13 cellular contexts compared by ENCODE assay signal in genomic region chr16:15466886-15467781, GRCh38. TPM values are rescaled to one million over a fixed set of nuclear protein-coding genes. Genes with fewer than 3 reads are reported as not detected.
A peak's percentile ranks its signal among the peaks of the same experiment; 100 is the strongest.
DNase-seq lines count a peak whose midpoint lies in the region; ATAC-seq and TF ChIP-seq lines count a peak whose summit lies in the region.
"Had no signal": no experiment of that assay in that cellular context is flagged by ENCODE, and none has a peak within 500 bp of the region (broad histone marks: within the 10 kb centered on the region; RNA-seq: fewer than 3 reads in every experiment).

No MANE protein-coding gene starts in this region.

- in situ Hi-C loops in mammary epithelial cell (cut with MboI; ENCODE audit: low sequenced_read_pairs in 2 of 2) = loop anchor here in 1 of 2 donors (25.0 kb wide), 1 partner anchor 480 kb away; the partner anchor contains the start of gene PDXDC1

- TF ChIP-seq CTCF in GM12873 (IDR thresholded peaks at IDR 0.05; ENCODE audit: insufficient read depth, low read depth, low read length, missing control alignments) = peak; percentile 8
- TF ChIP-seq CTCF in mammary epithelial cell (conservative IDR thresholded peaks at IDR 0.05 in 1 of 2, IDR thresholded peaks at IDR 0.05 in 1 of 2; ENCODE audit: extremely low read depth in 1 of 2, insufficient read depth in 1 of 2, low read depth in 1 of 2, low read length in 2 of 2) = peak; percentile 45
- peak; percentile 43 for TF ChIP-seq CTCF in psoas muscle (IDR thresholded peaks at IDR 0.05)

- no peaks in the 10 kb centered on the region for H3K27me3 Mint-ChIP-seq in activated T-cell treated with anti-CD3 and anti-CD28 coated beads, Interleukin-2, amount 50 U/mL, for 4 hours (ENCODE audit: low read depth)
- H3K27me3 Mint-ChIP-seq: naive thymus-derived CD4-positive, alpha-beta T cell had no signal

- no peaks in the 10 kb centered on the region for H3K36me3 Mint-ChIP-seq in activated T-cell treated with anti-CD3 and anti-CD28 coated beads, Interleukin-2, amount 50 U/mL, for 4 hours (ENCODE audit: insufficient read depth)

- H3K4me1 ChIP-seq in mammary epithelial cell (ENCODE audit: insufficient read depth, low read length) (peaks cover 6% of the 10 kb centered on the region), psoas muscle (no peaks in the 10 kb centered on the region)

- CTCF ChIA-PET in mammary epithelial cell (lab: Charles Lee; ENCODE audit: low non-redundant PET) = interaction anchor here (0.6 kb wide), 1 partner anchor 33 kb away, joined by 4 read pairs; the partner anchor contains the start of gene BMERB1

- no peak overlapping the region for H3K9ac ChIP-seq in mammary epithelial cell (ENCODE audit: insufficient read depth, low read length)

- H3K4me3 ChIP-seq in mammary epithelial cell (replicated peaks in 1 of 3; ENCODE audit: insufficient read depth in 1 of 3, low read depth in 2 of 3, low read length in 3 of 3) (no peak overlapping the region), psoas muscle (no peak overlapping the region)

- H3K4me1 Mint-ChIP-seq in activated T-cell treated with anti-CD3 and anti-CD28 coated beads, Interleukin-2, amount 50 U/mL, for 4 hours (ENCODE audit: low read depth) = no peaks in the 10 kb centered on the region
- H3K4me1 Mint-ChIP-seq: naive thymus-derived CD4-positive, alpha-beta T cell had no signal

- ATAC-seq in psoas muscle (peak in 2 of 4 donors; percentile 38 to 40), HG02840 (IDR thresholded peaks at IDR 0.05; ENCODE audit: low FRiP score, unreplicated experiment) (no peak)
- ATAC-seq in activated T-cell treated with anti-CD3 and anti-CD28 coated beads, Interleukin-2, amount 50 U/mL, for 4 hours = no peak
- ATAC-seq: naive thymus-derived CD4-positive, alpha-beta T cell had no signal

- dilution Hi-C loops in mammary epithelial cell (cut with HindIII; ENCODE audit: low sequenced_read_pairs) = no loop called here

- H3K36me3 ChIP-seq in mammary epithelial cell (ENCODE audit: insufficient read depth, low read length) = no peaks in the 10 kb centered on the region
- H3K36me3 ChIP-seq in psoas muscle (ENCODE audit: insufficient read depth in 1 of 2, low read depth in 1 of 2) = no peaks in the 10 kb centered on the region

- H3K27me3 ChIP-seq in mammary epithelial cell (ENCODE audit: insufficient read depth, low read length) = no peaks in the 10 kb centered on the region
- no peaks in the 10 kb centered on the region for H3K27me3 ChIP-seq in psoas muscle (ENCODE audit: insufficient read depth in 3 of 3, low read length in 2 of 3)

- no peaks in the 10 kb centered on the region for H4K20me1 ChIP-seq in mammary epithelial cell (ENCODE audit: insufficient read depth, low read length)

- intact Hi-C loops in mammary epithelial cell (cut with micrococcal nuclease) = loop anchor here (5.0 kb wide), 2 partner anchors 40 to 375 kb away; partner anchors contain the start of gene RRN3
- intact Hi-C loops in psoas muscle (cut with DNase I) = no loop called here

- H3K9me3 Mint-ChIP-seq in activated T-cell treated with anti-CD3 and anti-CD28 coated beads, Interleukin-2, amount 50 U/mL, for 4 hours = peaks cover 4% of the 10 kb centered on the region

- DNase-seq in NCI-H146 treated with DMSO at 0.1 percent for 48 hours (lab: John Stamatoyannopoulos, UW; ENCODE audit: unreplicated experiment) (peak; percentile 8), mammary epithelial cell (no peak), psoas muscle (no peak), COR-L47 (lab: John Stamatoyannopoulos, UW) (no peak)
- DNase-seq in activated T-cell treated with anti-CD3 and anti-CD28 coated beads, Interleukin-2, amount 50 U/mL, for 4 hours = no peak
- DNase-seq: central memory CD4-positive, alpha-beta T cell; hypothalamus; naive thymus-derived CD4-positive, alpha-beta T cell; NCI-H187; stimulated activated CD4-positive, alpha-beta T cell treated with anti-CD3 and anti-CD28 coated beads, Interleukin-4, amount 100 ng/mL, for 24 hours had no signal

- no peak overlapping the region for H3K4me2 ChIP-seq in mammary epithelial cell (ENCODE audit: insufficient read depth, low read depth, low read length)

- H2AFZ ChIP-seq in mammary epithelial cell (ENCODE audit: low read depth, low read length) = no peak overlapping the region

- WGBS in mammary epithelial cell (ENCODE audit: low coverage, missing lambda C conversion rate) = 67% methylated on average over 3 of the region's 3 CpGs
- 66 to 70% (median 67%) methylated on average over 3 of the region's 3 CpGs for WGBS in psoas muscle, 3 donors

- H3K9me3 ChIP-seq in mammary epithelial cell (replicated peaks; ENCODE audit: insufficient read depth, low read length) (no peaks in the 10 kb centered on the region), psoas muscle (peaks cover 5% of the 10 kb centered on the region)

- H3K27ac ChIP-seq in mammary epithelial cell (ENCODE audit: insufficient read depth, low read depth, low read length) (no peak overlapping the region), psoas muscle (no peak overlapping the region)

- H3K79me2 ChIP-seq in mammary epithelial cell (ENCODE audit: insufficient read depth, low read length) = no peaks in the 10 kb centered on the region

- H3K4me3 Mint-ChIP-seq in activated T-cell treated with anti-CD3 and anti-CD28 coated beads, Interleukin-2, amount 50 U/mL, for 4 hours = no peak overlapping the region
- H3K4me3 Mint-ChIP-seq: naive thymus-derived CD4-positive, alpha-beta T cell; T-helper 1 cell treated with Interleukin-12 subunit alpha and Interleukin-12 subunit beta and Interleukin-4 antibody, amounts not matched to agents 30 μg/mL and 1 μg/mL, for 36 hours had no signal

- no TSS peak for BruUV-seq in mammary epithelial cell (replicated peaks; lab: Mats Ljungman, UMichigan)

RNA-seq across cellular contexts. Expression of gene BMERB1, which starts 32.7 kb away (rescaled TPM):
- total RNA-seq in mammary epithelial cell (10 to 100 TPM; 15.7 to 18.5 TPM), psoas muscle (100 to 1,000 TPM in 2 of 4 donors, 10 to 100 TPM in 2; 31.3 to 133 (median 84.6) TPM)
- polyA plus RNA-seq in mammary epithelial cell (9.4 TPM), psoas muscle (10 to 100 TPM; 26.6 to 83.8 (median 38.3) TPM)
- polyA minus RNA-seq in mammary epithelial cell = 0.67 TPM
- total RNA-seq in activated T-cell treated with anti-CD3 and anti-CD28 coated beads, Interleukin-2, amount 50 U/mL, for 4 hours = 10 to 100 TPM; 15.4 to 20.8 (median 19.0) TPM
